In the genomic region with DNA sequence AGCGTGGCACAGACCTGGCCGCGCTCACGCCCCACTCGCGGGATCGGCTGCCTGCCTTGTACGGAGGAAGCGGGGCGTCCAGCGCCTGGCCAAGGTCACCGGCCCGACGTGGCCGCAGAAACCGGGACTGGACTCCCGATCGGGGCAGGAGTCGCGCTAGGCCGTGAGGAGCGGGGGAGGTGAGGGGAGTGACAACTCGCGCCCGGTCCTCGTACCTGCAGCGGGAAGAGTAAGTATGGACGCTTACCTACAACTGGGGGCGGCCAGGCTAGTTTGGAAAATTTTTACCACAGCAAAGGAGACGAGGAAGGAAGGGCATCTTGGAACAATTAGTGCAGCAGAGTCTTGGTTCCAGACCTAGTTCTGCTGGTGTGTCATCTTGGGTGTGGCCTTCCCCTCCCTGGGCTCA, we compare ENCODE assay signal across 8 cellular contexts. TPM values are rescaled to one million over a fixed set of nuclear protein-coding genes. Genes with fewer than 3 reads are reported as not detected.
A peak's percentile ranks its signal among the peaks of the same experiment; 100 is the strongest.
DNase-seq lines count a peak whose midpoint lies in the region; ATAC-seq and TF ChIP-seq lines count a peak whose summit lies in the region.

No MANE protein-coding gene starts in this region.

- H3K79me1 ChIP-seq in IMR-90 (ENCODE audit: low read depth in 1 of 2, low read length in 2 of 2): peaks cover 13 to 50% of the 10 kb centered on the region in 2 experiments

- POLR2A ChIA-PET in IMR-90 (lab: Charles Lee; ENCODE audit: unreplicated experiment): no interaction called here

- no peaks in the 10 kb centered on the region for H3K27me3 ChIP-seq in DOHH2 (ENCODE audit: control insufficient read depth, low read length)
- H3K27me3 ChIP-seq in IMR-90 (ENCODE audit: control insufficient read depth, insufficient read depth, low read length): no peaks in the 10 kb centered on the region
- H3K27me3 ChIP-seq in right cardiac atrium (ENCODE audit: control insufficient read depth, insufficient read depth): no peaks in the 10 kb centered on the region

- in situ Hi-C loops in IMR-90 (cut with MboI; ENCODE audit: low sequenced_read_pairs): no loop called here

- peak overlapping the region; percentile 66 for H2AK5ac ChIP-seq in IMR-90 (ENCODE audit: low read depth, low read length)

- H2BK15ac ChIP-seq in IMR-90 (ENCODE audit: low read depth, low read length): no peak overlapping the region

- no TSS peak for BruUV-seq in IMR-90 (replicated peaks; lab: Mats Ljungman, UMichigan)

- H3K9me1 ChIP-seq in IMR-90 (ENCODE audit: insufficient read depth, low read length): peaks cover 35% of the 10 kb centered on the region

- peaks cover 20% of the 10 kb centered on the region for H3K36me3 Mint-ChIP-seq in activated naive CD8-positive, alpha-beta T cell treated with anti-CD3 and anti-CD28 coated beads, Interleukin-2, amount 50 U/mL, for 24 hours (ENCODE audit: low read depth)

- peak overlapping the region; percentile 87 for H3K23ac ChIP-seq in IMR-90 (ENCODE audit: low read depth, low read length)

- intact Hi-C loops in IMR-90 (cut with micrococcal nuclease): loop anchor here (2.0 to 5.0 kb wide), 2 partner anchors 95 to 109 kb away; a partner anchor contains a TSS
- intact Hi-C loops in right cardiac atrium (cut with DNase I): loop anchor here in 1 of 4 donors (5.0 kb wide), 1 partner anchor 95 kb away; a partner anchor contains a TSS

- 0 out of 2 replicates have a peak, but pooled peaks cover 12% of the 10 kb centered on the region for H4K20me1 ChIP-seq in DOHH2 (ENCODE audit: control insufficient read depth, insufficient read depth, low read depth, low read length)
- peaks cover 49% of the 10 kb centered on the region for H4K20me1 ChIP-seq in IMR-90 (ENCODE audit: insufficient read depth, low read length)

- H3K4me1 Mint-ChIP-seq in activated naive CD8-positive, alpha-beta T cell treated with anti-CD3 and anti-CD28 coated beads, Interleukin-2, amount 50 U/mL, for 24 hours: peaks cover 46% of the 10 kb centered on the region

- H3K27me3 Mint-ChIP-seq in activated naive CD8-positive, alpha-beta T cell treated with anti-CD3 and anti-CD28 coated beads, Interleukin-2, amount 50 U/mL, for 24 hours: no peaks in the 10 kb centered on the region

- H3K4me2 ChIP-seq in DOHH2 (ENCODE audit: low read length) (peak overlapping the region; percentile 97), IMR-90 (ENCODE audit: low read depth, low read length) (peak overlapping the region; percentile 93)

- peaks cover 47% of the 10 kb centered on the region for H3K79me2 ChIP-seq in DOHH2 (ENCODE audit: control insufficient read depth, low read length)

- H3K56ac ChIP-seq in IMR-90 (ENCODE audit: extremely low read depth, insufficient read depth, low read length): peak overlapping the region; percentile 35; the same call in 1 of the 2 replicates

- H3K4me3 Mint-ChIP-seq in activated naive CD8-positive, alpha-beta T cell treated with anti-CD3 and anti-CD28 coated beads, Interleukin-2, amount 50 U/mL, for 24 hours: peak overlapping the region; percentile 92

- H2BK20ac ChIP-seq in IMR-90 (ENCODE audit: low read depth, low read length): no peak overlapping the region

- peaks cover 7% of the 10 kb centered on the region for H3K9me3 Mint-ChIP-seq in activated naive CD8-positive, alpha-beta T cell treated with anti-CD3 and anti-CD28 coated beads, Interleukin-2, amount 50 U/mL, for 24 hours

- 0% methylated on average over 1 of the region's 30 CpGs; no CpG with 5 or more reads in 1 of the 2 experiments for WGBS in IMR-90 (ENCODE audit: extremely low coverage in 2 of 2, insufficient read length in 1 of 2), 2 experiments
- under 1% methylated on average over 30 of the region's 30 CpGs for WGBS in right cardiac atrium

- H3K14ac ChIP-seq in IMR-90 (replicated peaks; ENCODE audit: low read depth, low read length): peak overlapping the region; percentile 94

- no peaks in the 10 kb centered on the region for H3K9me2 ChIP-seq in DOHH2 (replicated peaks; ENCODE audit: control insufficient read depth, low read length)

- H3K4me1 ChIP-seq in DOHH2 (ENCODE audit: control insufficient read depth, low read length): peaks cover 23% of the 10 kb centered on the region
- peaks cover 6% of the 10 kb centered on the region for H3K4me1 ChIP-seq in IMR-90 (ENCODE audit: control insufficient read depth, insufficient read depth, low read length)
- peaks cover 10% of the 10 kb centered on the region for H3K4me1 ChIP-seq in right cardiac atrium (ENCODE audit: control insufficient read depth, insufficient read depth, low read length)

- dilution Hi-C loops in IMR-90 (cut with HindIII; ENCODE audit: low sequenced_read_pairs, unreplicated experiment): no loop called here

- H2BK5ac ChIP-seq in IMR-90 (ENCODE audit: low read depth, low read length, poor library complexity, severe bottlenecking): peak overlapping the region; percentile 28

- no peak for TF ChIP-seq POLR2A in IMR-90 (IDR thresholded peaks at IDR 0.05; ENCODE audit: low read depth, low read length)

- peaks cover 8% of the 10 kb centered on the region for H3K9me3 ChIP-seq in DOHH2 (ENCODE audit: control insufficient read depth, insufficient read depth, low read length)
- peaks cover 3% of the 10 kb centered on the region for H3K9me3 ChIP-seq in IMR-90 (ENCODE audit: control insufficient read depth, insufficient read depth, low read length)
- no peaks in the 10 kb centered on the region for H3K9me3 ChIP-seq in right cardiac atrium (ENCODE audit: control insufficient read depth, low read length)

- peak overlapping the region; percentile 75 for H3K4ac ChIP-seq in IMR-90 (ENCODE audit: low read depth, low read length)

- H4K91ac ChIP-seq in IMR-90 (ENCODE audit: insufficient read depth, low read depth, low read length): no peak overlapping the region; the same call in 1 of the 2 replicates

- peak overlapping the region; percentile 80 for H3K4me3 ChIP-seq in DOHH2 (ENCODE audit: low read length)
- H3K4me3 ChIP-seq in IMR-90 (ENCODE audit: insufficient read depth, low read depth, low read length): peak overlapping the region; percentile 74
- H3K4me3 ChIP-seq in right cardiac atrium (ENCODE audit: low read length): peak overlapping the region; percentile 91
- peak overlapping the region; percentile 71 for H3K4me3 ChIP-seq in retinal pigment epithelial cell (ENCODE audit: low read length)

- peak overlapping the region in 1 of 2 experiments; percentile 51; a peak in 1 of 4 replicates for H4K8ac ChIP-seq in IMR-90 (ENCODE audit: low read depth in 2 of 2, low read length in 2 of 2)

- TF ChIP-seq CTCF in DOHH2 (IDR thresholded peaks at IDR 0.05; ENCODE audit: low read depth, low read length, poor library complexity, severe bottlenecking) (no peak), IMR-90 (conservative IDR thresholded peaks at IDR 0.05; ENCODE audit: low read depth, low read length) (no peak), retinal pigment epithelial cell (conservative IDR thresholded peaks at IDR 0.05; ENCODE audit: low read depth, low read length) (no peak)

- no peak overlapping the region; the same call in 1 of the 2 replicates for H4K5ac ChIP-seq in IMR-90 (ENCODE audit: low read depth, low read length)

- H3K18ac ChIP-seq in IMR-90 (ENCODE audit: low read depth, low read length): no peak overlapping the region

- no peak for TF ChIP-seq RAD21 in IMR-90 (IDR thresholded peaks at IDR 0.05; ENCODE audit: low read length)

- DNase-seq in IMR-90 (no peak), right cardiac atrium (peak; percentile 47 to 80 (median 75)), retinal pigment epithelial cell (ENCODE audit: low read depth) (no peak), NCI-H446 (lab: John Stamatoyannopoulos, UW) (no peak), NCI-H2171 treated with DMSO at 0.1 percent for 48 hours (lab: John Stamatoyannopoulos, UW) (no peak)
- no peak for DNase-seq in activated naive CD8-positive, alpha-beta T cell treated with anti-CD3 and anti-CD28 coated beads, Interleukin-2, amount 50 U/mL, for 24 hours

- H3K9ac ChIP-seq in IMR-90 (ENCODE audit: low read depth, low read length): peak overlapping the region; percentile 93

- CTCF ChIA-PET in IMR-90 (lab: Yijun Ruan, JAX): interaction anchor here (1.3 kb wide), 1 partner anchor 109 kb away, joined by 3 read pairs; no protein-coding TSS in a partner anchor

- peak overlapping the region; percentile 90 for H2AK9ac ChIP-seq in IMR-90 (replicated peaks; ENCODE audit: low read depth, low read length, poor library complexity)

- H2AFZ ChIP-seq in IMR-90 (replicated peaks; ENCODE audit: low read length, poor library complexity): peak overlapping the region; percentile 91

- H3F3A ChIP-seq in DOHH2 (ENCODE audit: control insufficient read depth, insufficient read depth): 0 out of 2 replicates have a peak, but pooled peaks cover 4% of the 10 kb centered on the region

- H3K27ac ChIP-seq in DOHH2 (ENCODE audit: low read depth, low read length) (no peak overlapping the region), IMR-90 (ENCODE audit: insufficient read depth, low read length) (peak overlapping the region; percentile 66), right cardiac atrium (ENCODE audit: low read length) (peak overlapping the region; percentile 22)

- no peak overlapping the region for H2BK120ac ChIP-seq in IMR-90 (ENCODE audit: low read depth, low read length)

- peaks cover 4% of the 10 kb centered on the region; the same call in 1 of the 2 replicates for H3K36me3 ChIP-seq in DOHH2 (ENCODE audit: control insufficient read depth, low read length)
- no peaks in the 10 kb centered on the region for H3K36me3 ChIP-seq in IMR-90 (ENCODE audit: control insufficient read depth, insufficient read depth, low read length)

- H3K27ac Mint-ChIP-seq in activated naive CD8-positive, alpha-beta T cell treated with anti-CD3 and anti-CD28 coated beads, Interleukin-2, amount 50 U/mL, for 24 hours: peak overlapping the region; percentile 88

- ATAC-seq in IMR-90 (ENCODE audit: low read depth) (no peak), right cardiac atrium (no peak), GM18511 (IDR thresholded peaks at IDR 0.05; ENCODE audit: unreplicated experiment) (no peak)
- ATAC-seq in activated naive CD8-positive, alpha-beta T cell treated with anti-CD3 and anti-CD28 coated beads, Interleukin-2, amount 50 U/mL, for 24 hours: no peak

TF ChIP-seq in IMR-90, 13 proteins besides CTCF, POLR2A, EP300 and RAD21:
- TF ChIP-seq CHD1 (IDR thresholded peaks at IDR 0.05; ENCODE audit: low read depth, low read length) (no peak), MXI1 (IDR thresholded peaks at IDR 0.05; ENCODE audit: borderline replicate concordance, low read depth, low read length) (0 out of 2 replicates have a peak, but pooled peaks have one; percentile 53)

RNA-seq across cellular contexts. Expression of a gene that starts 0.7 kb away (rescaled TPM):
- 44.6 and 59.4 TPM in 2 replicates for total RNA-seq in IMR-90 (2012; rRNA removed)
- 53.5 and 59.8 TPM in 2 replicates for polyA plus RNA-seq in IMR-90 (2012; rRNA removed)
- 23.3 and 29.7 TPM in 2 replicates for polyA plus RNA-seq in IMR-90 (2012; cell fraction: cytosol; rRNA removed)
- polyA plus RNA-seq in IMR-90 (2012; cell fraction: nucleus; rRNA removed; ENCODE audit: low replicate concordance): 12.9 and 38.5 TPM in 2 replicates
- 100 to 1,000 TPM; 100 to 118 (median 107) TPM for total RNA-seq in right cardiac atrium
- 95.9 TPM for polyA plus RNA-seq in right cardiac atrium

Comparison
In these comparisons a context has a peak if more than half of its experiments do, and no peak if none do; other contexts are left out.
1. DNase-seq: peak in right cardiac atrium (3 of 3); none in IMR-90 (single experiment), activated naive CD8-positive, alpha-beta T cell treated with anti-CD3 and anti-CD28 coated beads, Interleukin-2, amount 50 U/mL, for 24 hours (single experiment), retinal pigment epithelial cell (single experiment), NCI-H446 (0 of 2) and NCI-H2171 treated with DMSO at 0.1 percent for 48 hours (single experiment).
2. Peak in every context shown above with its lines, with median percentiles within 50 percentile points of each other: H3K4me3 ChIP-seq.